In genomic region chr6:27678449-27678848, GRCh38 we compare ENCODE assay signal across 1 cellular context.
TF ChIP-seq lines count a peak whose summit lies in the region.

No MANE protein-coding gene starts in this region.

TF ChIP-seq in GM23338, 12 proteins besides CTCF, POLR2A, EP300 and RAD21 (continued from another document):
- TF ChIP-seq ZNF462 (CRISPR knock-in tag; IDR thresholded peaks at IDR 0.05): no peak
